Comparison of ENCODE assay signal across 23 cellular contexts in genomic region chr4:152364883-152365282, GRCh38.
DNase-seq lines count a peak whose midpoint lies in the region; ATAC-seq, FAIRE-seq and TF ChIP-seq lines count a peak whose summit lies in the region.
"Had no signal": no experiment of that assay in that cellular context is flagged by ENCODE, and none has a peak within 500 bp of the region (broad histone marks: within the 10 kb centered on the region; RNA-seq: fewer than 3 reads in every experiment).

No MANE protein-coding gene starts in this region.

- ATAC-seq in HG02798 (IDR thresholded peaks at IDR 0.05; ENCODE audit: poor library complexity, unreplicated experiment) (peak; percentile 65), GM12878 (peak; percentile 56), natural killer cell (peak; percentile 52 to 81 (median 57)), GM21381 (IDR thresholded peaks at IDR 0.05; ENCODE audit: unreplicated experiment) (no peak), GM21447 (IDR thresholded peaks at IDR 0.05; ENCODE audit: unreplicated experiment) (no peak), body of pancreas (no peak)
- ATAC-seq: GM23338, HCT116, Right ventricle myocardium inferior had no signal

- TF ChIP-seq RAD21 in GM12878 (IDR thresholded peaks at IDR 0.05; ENCODE audit: insufficient read depth, low read depth, low read length): no peak

- BruUV-seq in GM12878 (replicated peaks; lab: Mats Ljungman, UMichigan): no TSS peak

- H3K27ac ChIP-seq in GM12878 (ENCODE audit: control insufficient read depth, insufficient read depth): no peak overlapping the region
- H3K27ac ChIP-seq in body of pancreas: no peak overlapping the region
- H3K27ac ChIP-seq: SJSA1 had no signal

- intact Hi-C loops in GM12878 (cut with micrococcal nuclease; ENCODE audit: unreplicated experiment) (no loop called here), natural killer cell (cut with micrococcal nuclease) (no loop called here), body of pancreas (cut with DNase I) (no loop called here)

- H3K4me2 ChIP-seq in GM12878 (ENCODE audit: control insufficient read depth, insufficient read depth): no peak overlapping the region; the same call in 1 of the 2 replicates
- H3K4me2 ChIP-seq: GM23338 had no signal

- H3K36me3 Mint-ChIP-seq in natural killer cell: no peaks in the 10 kb centered on the region

- no peaks in the 10 kb centered on the region for H3K27me3 Mint-ChIP-seq in natural killer cell (ENCODE audit: low read depth in 2 of 2)
- H3K27me3 Mint-ChIP-seq: CD8-positive, alpha-beta memory T cell; IgD-negative memory B cell had no signal

- H3K27me3 ChIP-seq in GM12878 (replicated peaks in 1 of 2; ENCODE audit: control insufficient read depth in 2 of 2, insufficient read depth in 2 of 2, low read length in 1 of 2): no peaks in the 10 kb centered on the region
- H3K27me3 ChIP-seq in body of pancreas: no peaks in the 10 kb centered on the region
- H3K27me3 ChIP-seq: SJSA1 had no signal

- DNase-seq in GM12891 (ENCODE audit: insufficient read length, low spot score) (no peak), GM12878 (ENCODE audit: low read depth, low spot score) (no peak), natural killer cell (no peak), COLO829 (ENCODE audit: low spot score) (no peak), body of pancreas (no peak)
- DNase-seq: 8988T; AML-193; C1 segment of cervical spinal cord; CD8-positive, alpha-beta memory T cell; Karpas-422; NCI-H1417; NCI-H1694 treated with DMSO at 0.1 percent for 48 hours; NCI-H446; NCI-H526 had no signal

- H3K9me3 Mint-ChIP-seq in natural killer cell: no peaks in the 10 kb centered on the region
- H3K9me3 Mint-ChIP-seq: IgD-negative memory B cell had no signal

- TF ChIP-seq POLR2A in GM12891 (IDR thresholded peaks at IDR 0.05; ENCODE audit: low read depth, low read length) (no peak), GM12878 (IDR thresholded peaks at IDR 0.05; ENCODE audit: low read depth, low read length) (no peak), body of pancreas (IDR thresholded peaks at IDR 0.05) (no peak)

- H3K9me3 ChIP-seq in GM12878 (replicated peaks; ENCODE audit: control insufficient read depth, insufficient read depth, low read length) (no peaks in the 10 kb centered on the region; the same call in 2 of the 3 replicates), body of pancreas (no peaks in the 10 kb centered on the region)
- H3K9me3 ChIP-seq: SJSA1 had no signal

- TF ChIP-seq EP300 in GM12878 (IDR thresholded peaks at IDR 0.05; ENCODE audit: borderline replicate concordance in 1 of 2, control insufficient read depth in 1 of 2, low read depth in 2 of 2, low read length in 2 of 2): no peak

- SMC1A ChIA-PET in GM12878 (lab: Charles Lee; ENCODE audit: uncharacterized antibody, unreplicated experiment): interaction anchor here (0.6 to 4.0 kb wide), 11 partner anchors 9 to 549 kb away, joined by 3 to 15 read pairs (median 7); no protein-coding TSS in a partner anchor

- H3K4me3 ChIP-seq in GM12878 (no peak overlapping the region), body of pancreas (no peak overlapping the region)
- H3K4me3 ChIP-seq: GM23338, SJSA1 had no signal

- H4K20me1 ChIP-seq in GM12878 (ENCODE audit: control insufficient read depth, insufficient read depth): no peaks in the 10 kb centered on the region

- peaks cover 8% of the 10 kb centered on the region for H3K79me2 ChIP-seq in GM12878 (ENCODE audit: control insufficient read depth, insufficient read depth, low read length)

- WGBS in GM12878 (ENCODE audit: insufficient coverage, insufficient replicate concordance, low lambda C conversion rate, missing lambda C conversion rate): 54% methylated on average over 3 of the region's 3 CpGs
- WGBS in body of pancreas, 2 donors: 95 to 97% methylated on average over 3 of the region's 3 CpGs

- H2AFZ ChIP-seq in GM12878 (ENCODE audit: control insufficient read depth, low read depth, low read length): no peak overlapping the region
- H2AFZ ChIP-seq: GM23338 had no signal

- H3K4me1 Mint-ChIP-seq in natural killer cell: peaks cover 31% of the 10 kb centered on the region in 2 donors

- H3K4me3 Mint-ChIP-seq in natural killer cell: no peak overlapping the region
- H3K4me3 Mint-ChIP-seq: GM23338, IgD-negative memory B cell had no signal

- in situ Hi-C loops in GM12878 (cut with MboI): no loop called here

- H3K36me3 ChIP-seq in GM12878 (ENCODE audit: control insufficient read depth in 2 of 2, insufficient read depth in 2 of 2, low read length in 1 of 2): peaks cover 0 to 8% of the 10 kb centered on the region in 2 experiments; a peak in 2 of 4 replicates
- no peaks in the 10 kb centered on the region for H3K36me3 ChIP-seq in body of pancreas (replicated peaks in 1 of 2; ENCODE audit: insufficient read depth in 1 of 2, low read depth in 2 of 2)
- H3K36me3 ChIP-seq: SJSA1 had no signal

- TF ChIP-seq CTCF in GM12878 (IDR thresholded peaks at IDR 0.05 in 2 of 3, conservative IDR thresholded peaks at IDR 0.05 in 1 of 3; ENCODE audit: control insufficient read depth in 2 of 3, extremely low read depth in 1 of 3, insufficient read depth in 1 of 3, low read depth in 3 of 3, low read length in 3 of 3) (no peak), natural killer cell (IDR thresholded peaks at IDR 0.05) (no peak), body of pancreas (IDR thresholded peaks at IDR 0.05) (no peak)

- H3K27ac Mint-ChIP-seq in natural killer cell: peak overlapping the region in 1 of 2 donors; percentile 61
- H3K27ac Mint-ChIP-seq: GM23338, IgD-negative memory B cell had no signal

- H3K4me1 ChIP-seq in GM12878 (ENCODE audit: control insufficient read depth, insufficient read depth, low read length): peaks cover 13% of the 10 kb centered on the region
- H3K4me1 ChIP-seq in body of pancreas: peaks cover 7% of the 10 kb centered on the region

- no peak overlapping the region for H3K9ac ChIP-seq in GM12878 (ENCODE audit: control insufficient read depth, insufficient read depth, low read length)

- RAD21 ChIA-PET in GM12878 (lab: Charles Lee; ENCODE audit: unreplicated experiment): interaction anchor here (0.7 to 1.4 kb wide), 7 partner anchors 9 to 279 kb away, joined by 3 to 9 read pairs (median 4); no protein-coding TSS in a partner anchor

- FAIRE-seq in GM12891 (lab: Jason Lieb, UNC) (peak; percentile 80), GM12878 (lab: Jason Lieb, UNC) (no peak)
- FAIRE-seq: G401.6 had no signal

- POLR2A ChIA-PET in GM12878 (lab: Charles Lee): interaction anchor here (0.9 to 1.3 kb wide), 3 partner anchors 10 to 16 kb away, joined by 3 to 4 read pairs (median 4); no protein-coding TSS in a partner anchor

- CTCF ChIA-PET in GM12878 (lab: Yijun Ruan, JAX): interaction anchor here (1.0 to 3.0 kb wide), 9 partner anchors 9 to 320 kb away, joined by 3 to 15 read pairs (median 4); no protein-coding TSS in a partner anchor

TF ChIP-seq in GM12891, 5 proteins besides CTCF, POLR2A, EP300 and RAD21:
- no peak for TF ChIP-seq POU2F2 (IDR thresholded peaks at IDR 0.05; ENCODE audit: low read depth, low read length)
- no peak for TF ChIP-seq SPI1 (IDR thresholded peaks at IDR 0.05; ENCODE audit: low read depth, low read length)
- TF ChIP-seq PAX5 (IDR thresholded peaks at IDR 0.05; ENCODE audit: insufficient read depth, low read length, severe bottlenecking): no peak
- TF ChIP-seq TAF1 (IDR thresholded peaks at IDR 0.05; ENCODE audit: low read depth, low read length): no peak
- TF ChIP-seq POLR2AphosphoS5 (IDR thresholded peaks at IDR 0.05; ENCODE audit: low read depth, low read length): no peak
TF ChIP-seq in GM12891: peak in this region for 0.

TF ChIP-seq in GM12878, 131 proteins besides CTCF, POLR2A, EP300 and RAD21:
- peak; percentile 86 for TF ChIP-seq ZNF24 (IDR thresholded peaks at IDR 0.05)
- TF ChIP-seq KAT2A (conservative IDR thresholded peaks at IDR 0.05; ENCODE audit: control insufficient read depth, low read depth, low read length): no peak
- peak; percentile 23; the same call in 1 of the 2 replicates for TF ChIP-seq RUNX3 (IDR thresholded peaks at IDR 0.05; ENCODE audit: low read length)

Comparison
In these comparisons a context has a peak if more than half of its experiments do, and no peak if none do; other contexts are left out.
1. ATAC-seq: peak in HG02798 (single experiment), GM12878 (single experiment) and natural killer cell (3 of 3); none in GM21381 (single experiment), GM21447 (single experiment) and body of pancreas (single experiment).